Comparison of ENCODE assay signal across 8 cellular contexts in genomic region chr1:32989160-32989894, GRCh38. TPM values are rescaled to one million over a fixed set of nuclear protein-coding genes. Genes with fewer than 3 reads are reported as not detected.
DNase-seq lines count a peak whose midpoint lies in the region; ATAC-seq and TF ChIP-seq lines count a peak whose summit lies in the region.

No MANE protein-coding gene starts in this region.

- TF ChIP-seq CTCF in brain (conservative IDR thresholded peaks at IDR 0.05): no peak
- TF ChIP-seq CTCF in right lobe of liver (IDR thresholded peaks at IDR 0.05): no peak
- no peak for TF ChIP-seq CTCF in stomach (IDR thresholded peaks at IDR 0.05)

- H3K4me3 ChIP-seq in right lobe of liver (no peak overlapping the region), stomach (no peak overlapping the region)

- ATAC-seq in right lobe of liver (peak; percentile 61 to 73 (median 62)), GM18502 (IDR thresholded peaks at IDR 0.05; ENCODE audit: poor library complexity, unreplicated experiment) (no peak), GM18519 (IDR thresholded peaks at IDR 0.05; ENCODE audit: low FRiP score, unreplicated experiment) (no peak)

- peak overlapping the region in 4 of 5 experiments; percentile 2 to 72 (median 48) for H3K27ac Mint-ChIP-seq in brain

- H3K27me3 ChIP-seq in right lobe of liver: no peaks in the 10 kb centered on the region
- H3K27me3 ChIP-seq in stomach: no peaks in the 10 kb centered on the region

- H3K9me3 ChIP-seq in right lobe of liver: no peaks in the 10 kb centered on the region
- H3K9me3 ChIP-seq in stomach: no peaks in the 10 kb centered on the region

- TF ChIP-seq POLR2A in right lobe of liver (IDR thresholded peaks at IDR 0.05) (no peak), stomach (IDR thresholded peaks at IDR 0.05) (no peak)

- H3K4me1 ChIP-seq in right lobe of liver: peaks cover 0 to 21% (median 0%) of the 10 kb centered on the region in 4 donors
- H3K4me1 ChIP-seq in stomach: peaks cover 28 to 66% (median 31%) of the 10 kb centered on the region in 4 donors

- H3K36me3 ChIP-seq in right lobe of liver (no peaks in the 10 kb centered on the region), stomach (no peaks in the 10 kb centered on the region)

- WGBS in right lobe of liver (ENCODE audit: insufficient coverage, low coverage, low lambda C conversion rate, missing lambda C conversion rate): 47% methylated on average over 6 of the region's 6 CpGs
- 27 to 41% (median 31%) methylated on average over 6 of the region's 6 CpGs for WGBS in stomach, 5 donors

- H3K27ac ChIP-seq in right lobe of liver (peak overlapping the region; percentile 34 to 53 (median 49)), stomach (peak overlapping the region; percentile 7 to 84 (median 64))

- intact Hi-C loops in right lobe of liver (cut with DNase I) (no loop called here), stomach (cut with DNase I; ENCODE audit: low total_unique reads) (no loop called here)

- H3K9me3 Mint-ChIP-seq in brain: no peaks in the 10 kb centered on the region

- H3K27me3 Mint-ChIP-seq in brain: peaks cover 14% of the 10 kb centered on the region

- DNase-seq in GDM1 (lab: John Stamatoyannopoulos, UW) (peak; percentile 75), OCI-M1 (lab: John Stamatoyannopoulos, UW) (peak; percentile 94), right lobe of liver (peak in 2 of 3 donors; percentile 62 to 67), stomach (peak; percentile 71), ecto neural progenitor cell (ENCODE audit: low spot score) (no peak)

- no peaks in the 10 kb centered on the region for H3K36me3 Mint-ChIP-seq in brain

- no peak for TF ChIP-seq EP300 in stomach (IDR thresholded peaks at IDR 0.05)

- peak overlapping the region in 1 of 5 experiments; percentile 5 for H3K4me3 Mint-ChIP-seq in brain

- peaks cover 37% of the 10 kb centered on the region for H3K4me1 Mint-ChIP-seq in brain

RNA-seq across cellular contexts. Expression of gene RNF19B, which starts 24.7 kb away (rescaled TPM):
- 28.4 TPM for polyA plus RNA-seq in brain (ENCODE audit: insufficient read depth, low read depth, low replicate concordance)
- 10 to 100 TPM in 3 of 6 experiments, 1 to 10 TPM in 3; 4.6 to 12.1 (median 8.3) TPM for total RNA-seq in right lobe of liver
- 10 to 100 TPM in 3 of 5 donors, 1 to 10 TPM in 1, under 1 TPM in 1; 0.58 to 29.5 (median 10.3) TPM for total RNA-seq in stomach
- polyA plus RNA-seq in stomach: 10 to 100 TPM in 1 of 3 donors, 1 to 10 TPM in 2; 9.1 to 10.4 (median 9.1) TPM

RNA-seq across cellular contexts. Expression of gene AK2, which starts 47.4 kb away (rescaled TPM):
- polyA plus RNA-seq in brain (ENCODE audit: insufficient read depth, low read depth, low replicate concordance): 166 TPM
- total RNA-seq in right lobe of liver: 100 to 1,000 TPM; 119 to 301 (median 130) TPM
- 100 to 1,000 TPM in 4 of 5 donors, 10 to 100 TPM in 1; 71.0 to 263 (median 124) TPM for total RNA-seq in stomach
- polyA plus RNA-seq in stomach: 100 to 1,000 TPM in 2 of 3 donors, 10 to 100 TPM in 1; 98.8 to 129 (median 107) TPM

Comparison
In these comparisons a context has a peak if more than half of its experiments do, and no peak if none do; other contexts are left out.
1. ATAC-seq: peak in right lobe of liver (4 of 4); none in GM18502 (single experiment) and GM18519 (single experiment).